In the genomic region with DNA sequence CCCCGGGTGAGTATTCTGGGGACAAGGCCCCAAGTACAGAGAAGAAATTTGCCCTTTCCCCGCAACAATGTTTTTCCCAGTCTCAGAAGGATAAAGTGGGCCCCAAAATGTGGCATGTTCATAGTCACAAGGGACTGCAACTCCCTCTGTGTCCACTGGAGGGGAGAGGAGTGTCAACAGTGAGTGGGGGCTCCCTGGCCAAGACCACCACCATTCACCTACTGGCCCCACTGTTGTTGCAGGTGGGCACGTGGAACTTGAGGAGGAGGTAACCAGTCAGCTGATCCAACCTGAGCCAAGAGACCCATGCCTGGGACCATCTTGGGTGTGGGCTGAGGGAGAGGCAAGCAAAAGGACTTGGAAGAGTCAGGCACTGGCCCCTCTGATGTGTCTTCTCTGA, we compare ENCODE assay signal across 8 cellular contexts. TPM values are rescaled to one million over a fixed set of nuclear protein-coding genes. Genes with fewer than 3 reads are reported as not detected.
DNase-seq lines count a peak whose midpoint lies in the region; ATAC-seq and TF ChIP-seq lines count a peak whose summit lies in the region.

No MANE protein-coding gene starts in this region.

- ATAC-seq in activated CD4-positive, alpha-beta T cell treated with anti-CD3 and anti-CD28 coated beads for 36 hours, result peak; percentile 58
- ATAC-seq in GM21576 (IDR thresholded peaks at IDR 0.05; ENCODE audit: unreplicated experiment), result no peak

- peak overlapping the region; percentile 75 for H3K4me3 ChIP-seq in Karpas-422 (ENCODE audit: low read length)

- no peaks in the 10 kb centered on the region for H3K79me2 ChIP-seq in Karpas-422 (ENCODE audit: low read length)

- no peak overlapping the region for H3K27ac Mint-ChIP-seq in activated CD4-positive, alpha-beta T cell treated with anti-CD3 and anti-CD28 coated beads for 36 hours
- H3K27ac Mint-ChIP-seq in nephron progenitor cell, result no peak overlapping the region

- H3K4me3 Mint-ChIP-seq in activated CD4-positive, alpha-beta T cell treated with anti-CD3 and anti-CD28 coated beads for 36 hours, result no peak overlapping the region
- no peak overlapping the region for H3K4me3 Mint-ChIP-seq in nephron progenitor cell

- H3K9me3 ChIP-seq in Karpas-422 (ENCODE audit: low read length), result no peaks in the 10 kb centered on the region

- DNase-seq in activated CD4-positive, alpha-beta T cell treated with anti-CD3 and anti-CD28 coated beads for 36 hours, result peak; percentile 56
- no peak for DNase-seq in activated CD4-positive, alpha-beta T cell treated with anti-CD3 and anti-CD28 coated beads, Interleukin-2, amount 50 U/mL, for 4 hours
- DNase-seq in Karpas-422, result peak; percentile 68
- peak; percentile 25 for DNase-seq in activated CD8-positive, alpha-beta memory T cell treated with anti-CD3 and anti-CD28 coated beads, Interleukin-2, amount 50 U/mL, for 4 hours
- DNase-seq in fibroblast of peridontal ligament (ENCODE audit: extremely low read depth), result peak; percentile 33
- peak; percentile 43 for DNase-seq in nephron progenitor cell
- no peak for DNase-seq in dedifferentiated amniotic fluid mesenchymal stem cell (ENCODE audit: extremely low spot score)

- peaks cover 10% of the 10 kb centered on the region; the same call in 1 of the 2 replicates for H3K36me3 ChIP-seq in Karpas-422 (ENCODE audit: insufficient read depth, low read length)

- peaks cover 42% of the 10 kb centered on the region for H3K4me1 ChIP-seq in Karpas-422 (ENCODE audit: low read length)

- no peaks in the 10 kb centered on the region for H3K27me3 Mint-ChIP-seq in activated CD4-positive, alpha-beta T cell treated with anti-CD3 and anti-CD28 coated beads for 36 hours
- H3K27me3 Mint-ChIP-seq in nephron progenitor cell (ENCODE audit: low read depth, poor library complexity), result no peaks in the 10 kb centered on the region

- peak overlapping the region; percentile 88 for H3K4me2 ChIP-seq in Karpas-422 (ENCODE audit: low read depth, low read length, poor library complexity, severe bottlenecking)

- H4K20me1 ChIP-seq in Karpas-422 (ENCODE audit: insufficient read depth, low read depth, low read length), result no peaks in the 10 kb centered on the region

- H2AFZ ChIP-seq in Karpas-422 (ENCODE audit: low read length), result peak overlapping the region; percentile 78; the same call in 1 of the 2 replicates

- H3K9me3 Mint-ChIP-seq in activated CD4-positive, alpha-beta T cell treated with anti-CD3 and anti-CD28 coated beads for 36 hours (ENCODE audit: low read depth), result no peaks in the 10 kb centered on the region
- H3K9me3 Mint-ChIP-seq in nephron progenitor cell, result no peaks in the 10 kb centered on the region

- H3K27ac ChIP-seq in Karpas-422 (ENCODE audit: low read length), result peak overlapping the region; percentile 87

- CTCF ChIA-PET in activated CD4-positive, alpha-beta T cell treated with anti-CD3 and anti-CD28 coated beads for 36 hours (lab: Charles Lee), result interaction anchor here (0.6 to 7.2 kb wide), 35 partner anchors 10 to 193 kb away, joined by 3 to 168 read pairs (median 5); a partner anchor contains a TSS

- peak; percentile 62 for TF ChIP-seq CTCF in nephron progenitor cell (IDR thresholded peaks at IDR 0.05)

- peak overlapping the region; percentile 85 for H3K9ac ChIP-seq in Karpas-422 (ENCODE audit: low read length)

- H3K36me3 Mint-ChIP-seq in activated CD4-positive, alpha-beta T cell treated with anti-CD3 and anti-CD28 coated beads for 36 hours (ENCODE audit: low read depth), result peaks cover 20% of the 10 kb centered on the region
- H3K36me3 Mint-ChIP-seq in nephron progenitor cell (ENCODE audit: low read depth), result peaks cover 34% of the 10 kb centered on the region

- peaks cover 7% of the 10 kb centered on the region for H3K4me1 Mint-ChIP-seq in activated CD4-positive, alpha-beta T cell treated with anti-CD3 and anti-CD28 coated beads for 36 hours
- peaks cover 7% of the 10 kb centered on the region for H3K4me1 Mint-ChIP-seq in nephron progenitor cell

- intact Hi-C loops in activated CD4-positive, alpha-beta T cell treated with anti-CD3 and anti-CD28 coated beads for 36 hours (cut with DNase I, micrococcal nuclease), result loop anchor here in 1 of 2 experiments (5.0 kb wide), 2 partner anchors 46 to 66 kb away; a partner anchor contains a TSS

- POLR2A ChIA-PET in activated CD4-positive, alpha-beta T cell treated with anti-CD3 and anti-CD28 coated beads for 36 hours (lab: Charles Lee), result interaction anchor here (1.1 to 4.5 kb wide), 2 partner anchors 13 to 172 kb away, joined by 3 to 21 read pairs; a partner anchor contains a TSS

- no peaks in the 10 kb centered on the region for H3K9me2 ChIP-seq in Karpas-422 (replicated peaks; ENCODE audit: insufficient read depth, low read length)

- no peaks in the 10 kb centered on the region for H3K27me3 ChIP-seq in Karpas-422 (ENCODE audit: low read length)

RNA-seq across cellular contexts. Expression of a gene that starts 0.8 kb away (rescaled TPM):
- total RNA-seq in activated CD4-positive, alpha-beta T cell treated with anti-CD3 and anti-CD28 coated beads for 36 hours, result 1 to 10 TPM; 3.7 to 4.0 TPM
- 2.9 and 8.3 TPM in 2 replicates for total RNA-seq in Karpas-422 (2014; rRNA removed; shearing (Covaris generic); ENCODE audit: low replicate concordance)

RNA-seq across cellular contexts. Expression of a gene that starts 12.7 kb away (rescaled TPM):
- 10 to 100 TPM; 20.0 to 22.0 TPM for total RNA-seq in activated CD4-positive, alpha-beta T cell treated with anti-CD3 and anti-CD28 coated beads for 36 hours
- 13.5 and 16.8 TPM in 2 replicates for total RNA-seq in Karpas-422 (2014; rRNA removed; shearing (Covaris generic); ENCODE audit: low replicate concordance)

RNA-seq across cellular contexts. Expression of a gene that starts 22.2 kb away (rescaled TPM):
- 10 to 100 TPM; 34.2 to 42.6 TPM for total RNA-seq in activated CD4-positive, alpha-beta T cell treated with anti-CD3 and anti-CD28 coated beads for 36 hours
- total RNA-seq in Karpas-422 (2014; rRNA removed; shearing (Covaris generic); ENCODE audit: low replicate concordance), result 33.4 and 57.7 TPM in 2 replicates

RNA-seq across cellular contexts. Expression of a gene that starts 22.3 kb away (rescaled TPM):
- 10 to 100 TPM; 11.8 to 13.9 TPM for total RNA-seq in activated CD4-positive, alpha-beta T cell treated with anti-CD3 and anti-CD28 coated beads for 36 hours
- total RNA-seq in Karpas-422 (2014; rRNA removed; shearing (Covaris generic); ENCODE audit: low replicate concordance), result 14.2 and 21.8 TPM in 2 replicates

RNA-seq across cellular contexts. Expression of a gene that starts 39.5 kb away (rescaled TPM):
- under 1 TPM; 0.30 to 0.55 TPM for total RNA-seq in activated CD4-positive, alpha-beta T cell treated with anti-CD3 and anti-CD28 coated beads for 36 hours
- 0.11 TPM in 1 of 2 replicates, not detected in the other for total RNA-seq in Karpas-422 (2014; rRNA removed; shearing (Covaris generic); ENCODE audit: low replicate concordance)

Comparison
In these comparisons a context has a peak if more than half of its experiments do, and no peak if none do; other contexts are left out.
1. DNase-seq: peak in activated CD4-positive, alpha-beta T cell treated with anti-CD3 and anti-CD28 coated beads for 36 hours (single experiment), Karpas-422 (single experiment), activated CD8-positive, alpha-beta memory T cell treated with anti-CD3 and anti-CD28 coated beads, Interleukin-2, amount 50 U/mL, for 4 hours (single experiment), fibroblast of peridontal ligament (single experiment) and nephron progenitor cell (single experiment); none in activated CD4-positive, alpha-beta T cell treated with anti-CD3 and anti-CD28 coated beads, Interleukin-2, amount 50 U/mL, for 4 hours (0 of 2) and dedifferentiated amniotic fluid mesenchymal stem cell (single experiment).